ENCODE assay signal across 17 cellular contexts in the genomic region with DNA sequence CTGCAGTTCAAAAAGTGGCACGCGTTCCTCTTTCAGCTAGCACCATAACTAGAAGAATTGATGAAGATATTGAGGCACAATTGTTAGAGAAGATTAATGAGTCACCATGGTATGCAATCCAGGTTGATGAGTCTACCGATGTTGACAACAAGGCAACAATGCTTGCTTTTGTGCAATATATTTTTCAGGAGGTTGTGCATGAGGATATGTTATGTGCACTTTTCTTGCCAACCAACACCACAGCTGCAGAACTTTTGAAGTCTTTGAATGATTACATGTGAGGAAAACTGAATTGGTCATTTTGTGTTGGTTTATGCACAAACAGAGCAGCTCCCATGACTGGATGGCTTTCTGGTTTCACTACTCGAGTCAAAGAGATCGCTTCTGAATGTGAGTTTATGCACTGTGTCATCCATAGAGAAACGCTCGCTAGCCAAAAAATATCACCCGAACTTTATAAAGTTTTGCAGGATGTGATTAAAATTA.
DNase-seq lines count a peak whose midpoint lies in the region; ATAC-seq, FAIRE-seq and TF ChIP-seq lines count a peak whose summit lies in the region.
"Had no signal": no experiment of that assay in that cellular context is flagged by ENCODE, and none has a peak within 500 bp of the region (broad histone marks: within the 10 kb centered on the region; RNA-seq: fewer than 3 reads in every experiment).

No MANE protein-coding gene starts in this region.

- TF ChIP-seq POLR2A in HepG2 (IDR thresholded peaks at IDR 0.05; ENCODE audit: insufficient read depth in 1 of 2, low read depth in 2 of 2, low read length in 2 of 2): no peak
- no peak for TF ChIP-seq POLR2A in right lobe of liver (IDR thresholded peaks at IDR 0.05)

- 15% methylated on average over 8 of the region's 8 CpGs for WGBS in HepG2 (ENCODE audit: low lambda C conversion rate)
- WGBS in right lobe of liver (ENCODE audit: insufficient coverage, low coverage, low lambda C conversion rate, missing lambda C conversion rate): 63% methylated on average over 8 of the region's 8 CpGs

- H3K79me2 ChIP-seq in HepG2 (ENCODE audit: insufficient read depth, low read length): no peaks in the 10 kb centered on the region

- H3K36me3 ChIP-seq in HepG2 (replicated peaks in 1 of 2; ENCODE audit: control insufficient read depth in 1 of 2, insufficient read depth in 2 of 2, low read length in 2 of 2) (no peaks in the 10 kb centered on the region), right lobe of liver (no peaks in the 10 kb centered on the region)

- TF ChIP-seq CTCF in HepG2 (CRISPR knock-in tag; IDR thresholded peaks at IDR 0.05): no peak
- no peak for TF ChIP-seq CTCF in right lobe of liver (IDR thresholded peaks at IDR 0.05)

- H2AFZ ChIP-seq in HepG2 (ENCODE audit: low read length): no peak overlapping the region
- H2AFZ ChIP-seq: GM23338 had no signal

- POLR2A ChIA-PET in HepG2 (lab: Yijun Ruan, JAX): no interaction called here

- no TSS peak for BruUV-seq in HepG2 (replicated peaks; lab: Mats Ljungman, UMichigan)

- FAIRE-seq in HepG2 (lab: Jason Lieb, UNC) (peak; percentile 42), HTR-8/SVneo (lab: Jason Lieb, UNC) (peak; percentile 55), urothelium cell line (lab: Jason Lieb, UNC) (peak; percentile 87)
- FAIRE-seq: G401.6 had no signal

- no peaks in the 10 kb centered on the region for H3K9me3 ChIP-seq in HepG2 (ENCODE audit: low read length)
- H3K9me3 ChIP-seq in right lobe of liver: no peaks in the 10 kb centered on the region
- H3K9me3 ChIP-seq: Caco-2 had no signal

- peaks cover 0 to 2% of the 10 kb centered on the region in 2 experiments; a peak in 2 of 5 replicates for H3K27me3 ChIP-seq in HepG2 (ENCODE audit: control insufficient read depth in 1 of 2, insufficient read depth in 2 of 2, low read length in 2 of 2)
- H3K27me3 ChIP-seq in right lobe of liver: no peaks in the 10 kb centered on the region

- H3K4me3 ChIP-seq in HepG2 (replicated peaks in 1 of 3; ENCODE audit: insufficient read depth in 1 of 3, low read depth in 2 of 3, low read length in 3 of 3): no peak overlapping the region
- no peak overlapping the region for H3K4me3 ChIP-seq in right lobe of liver
- H3K4me3 ChIP-seq: GM23338 had no signal

- H3K4me1 ChIP-seq in HepG2 (ENCODE audit: insufficient read depth, low read length): no peaks in the 10 kb centered on the region
- H3K4me1 ChIP-seq in right lobe of liver: no peaks in the 10 kb centered on the region
- H3K4me1 ChIP-seq: Caco-2 had no signal

- intact Hi-C loops in HepG2 (cut with micrococcal nuclease; ENCODE audit: unreplicated experiment): no loop called here
- intact Hi-C loops in right lobe of liver (cut with DNase I): no loop called here

- H4K20me1 ChIP-seq in HepG2 (ENCODE audit: insufficient read depth, low read length): no peaks in the 10 kb centered on the region

- in situ Hi-C loops in HepG2 (cut with HindIII; ENCODE audit: extremely low pct_ligation_motif_present, low pct_unique_long_range_greater_than_20kb) (no loop called here), SK-MEL-5 (cut with HindIII; ENCODE audit: low pct_unique_long_range_greater_than_20kb, low sequenced_read_pairs) (no loop called here)

- H3K4me2 ChIP-seq in HepG2 (ENCODE audit: low read depth, low read length): no peak overlapping the region
- H3K4me2 ChIP-seq: GM23338 had no signal

- H3K9ac ChIP-seq in HepG2 (ENCODE audit: insufficient read depth, low read depth, low read length): no peak overlapping the region

- ATAC-seq in HepG2 (no peak), right lobe of liver (no peak), HG02642 (IDR thresholded peaks at IDR 0.05; ENCODE audit: poor library complexity, unreplicated experiment) (no peak)
- ATAC-seq: GM23338, HCT116 had no signal

- DNase-seq in HepG2 (ENCODE audit: low spot score): no peak
- DNase-seq in right lobe of liver: no peak
- DNase-seq in HTR-8/SVneo (ENCODE audit: insufficient read length, low spot score): no peak
- peak; percentile 60 for DNase-seq in SK-MEL-5 (ENCODE audit: low read depth, low spot score)
- DNase-seq in urothelium cell line (ENCODE audit: low spot score): no peak
- DNase-seq in NCI-H2081 (lab: John Stamatoyannopoulos, UW): no peak
- no peak for DNase-seq in NCI-H2029 (lab: John Stamatoyannopoulos, UW)
- DNase-seq: C1 segment of cervical spinal cord; Caco-2; CD4-positive, alpha-beta memory T cell; DMS153; DND-41; H9 had no signal

- TF ChIP-seq RAD21 in HepG2 (CRISPR knock-in tag; IDR thresholded peaks at IDR 0.05): no peak

- H3K27ac ChIP-seq in HepG2 (ENCODE audit: extremely low read length, insufficient read depth, low read length): no peak overlapping the region
- H3K27ac ChIP-seq in right lobe of liver: no peak overlapping the region

- TF ChIP-seq EP300 in HepG2 (IDR thresholded peaks at IDR 0.05; ENCODE audit: low read depth in 2 of 2, low read length in 2 of 2): no peak
- no peak for TF ChIP-seq EP300 in HepG2 (CRISPR knock-in tag; IDR thresholded peaks at IDR 0.05; ENCODE audit: borderline replicate concordance)

- CTCF ChIA-PET in HepG2 (lab: Yijun Ruan, JAX; ENCODE audit: low intra/inter-chr PET ratio, low total read pairs): no interaction called here

TF ChIP-seq in HepG2, 621 proteins besides CTCF, POLR2A, EP300 and RAD21:
- TF ChIP-seq U2AF2 (IDR thresholded peaks at IDR 0.05; ENCODE audit: low read depth, low read length): no peak
- TF ChIP-seq, protein P1, sequence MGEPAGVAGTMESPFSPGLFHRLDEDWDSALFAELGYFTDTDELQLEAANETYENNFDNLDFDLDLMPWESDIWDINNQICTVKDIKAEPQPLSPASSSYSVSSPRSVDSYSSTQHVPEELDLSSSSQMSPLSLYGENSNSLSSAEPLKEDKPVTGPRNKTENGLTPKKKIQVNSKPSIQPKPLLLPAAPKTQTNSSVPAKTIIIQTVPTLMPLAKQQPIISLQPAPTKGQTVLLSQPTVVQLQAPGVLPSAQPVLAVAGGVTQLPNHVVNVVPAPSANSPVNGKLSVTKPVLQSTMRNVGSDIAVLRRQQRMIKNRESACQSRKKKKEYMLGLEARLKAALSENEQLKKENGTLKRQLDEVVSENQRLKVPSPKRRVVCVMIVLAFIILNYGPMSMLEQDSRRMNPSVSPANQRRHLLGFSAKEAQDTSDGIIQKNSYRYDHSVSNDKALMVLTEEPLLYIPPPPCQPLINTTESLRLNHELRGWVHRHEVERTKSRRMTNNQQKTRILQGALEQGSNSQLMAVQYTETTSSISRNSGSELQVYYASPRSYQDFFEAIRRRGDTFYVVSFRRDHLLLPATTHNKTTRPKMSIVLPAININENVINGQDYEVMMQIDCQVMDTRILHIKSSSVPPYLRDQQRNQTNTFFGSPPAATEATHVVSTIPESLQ (CRISPR knock-in tag; conservative IDR thresholded peaks at IDR 0.05): no peak
- TF ChIP-seq PRMT3 (CRISPR knock-in tag; IDR thresholded peaks at IDR 0.05; ENCODE audit: borderline replicate concordance, low read depth): no peak
- TF ChIP-seq, protein P2, sequence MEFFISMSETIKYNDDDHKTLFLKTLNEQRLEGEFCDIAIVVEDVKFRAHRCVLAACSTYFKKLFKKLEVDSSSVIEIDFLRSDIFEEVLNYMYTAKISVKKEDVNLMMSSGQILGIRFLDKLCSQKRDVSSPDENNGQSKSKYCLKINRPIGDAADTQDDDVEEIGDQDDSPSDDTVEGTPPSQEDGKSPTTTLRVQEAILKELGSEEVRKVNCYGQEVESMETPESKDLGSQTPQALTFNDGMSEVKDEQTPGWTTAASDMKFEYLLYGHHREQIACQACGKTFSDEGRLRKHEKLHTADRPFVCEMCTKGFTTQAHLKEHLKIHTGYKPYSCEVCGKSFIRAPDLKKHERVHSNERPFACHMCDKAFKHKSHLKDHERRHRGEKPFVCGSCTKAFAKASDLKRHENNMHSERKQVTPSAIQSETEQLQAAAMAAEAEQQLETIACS (CRISPR knock-in tag; IDR thresholded peaks at IDR 0.05): no peak
- TF ChIP-seq REXO4 (CRISPR knock-in tag; IDR thresholded peaks at IDR 0.05; ENCODE audit: borderline replicate concordance): no peak
- TF ChIP-seq CCDC6 (CRISPR knock-in tag; IDR thresholded peaks at IDR 0.05): no peak
- no peak for TF ChIP-seq ZKSCAN5 (CRISPR knock-in tag; IDR thresholded peaks at IDR 0.05)
- no peak for TF ChIP-seq FOXK2 (IDR thresholded peaks at IDR 0.05)
- no peak for TF ChIP-seq ZNF746 (CRISPR knock-in tag; IDR thresholded peaks at IDR 0.05)
- TF ChIP-seq DPF2 (CRISPR knock-in tag; IDR thresholded peaks at IDR 0.05; ENCODE audit: borderline replicate concordance, low read depth): no peak
- no peak for TF ChIP-seq NFYC (CRISPR knock-in tag; IDR thresholded peaks at IDR 0.05)
- TF ChIP-seq, protein P3, sequence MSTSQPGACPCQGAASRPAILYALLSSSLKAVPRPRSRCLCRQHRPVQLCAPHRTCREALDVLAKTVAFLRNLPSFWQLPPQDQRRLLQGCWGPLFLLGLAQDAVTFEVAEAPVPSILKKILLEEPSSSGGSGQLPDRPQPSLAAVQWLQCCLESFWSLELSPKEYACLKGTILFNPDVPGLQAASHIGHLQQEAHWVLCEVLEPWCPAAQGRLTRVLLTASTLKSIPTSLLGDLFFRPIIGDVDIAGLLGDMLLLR (CRISPR knock-in tag; IDR thresholded peaks at IDR 0.05): no peak
- no peak for TF ChIP-seq ZNF678 (CRISPR knock-in tag; IDR thresholded peaks at IDR 0.05)
- TF ChIP-seq ZFP41 (CRISPR knock-in tag; IDR thresholded peaks at IDR 0.05; ENCODE audit: borderline replicate concordance): no peak
